In the genomic region with DNA sequence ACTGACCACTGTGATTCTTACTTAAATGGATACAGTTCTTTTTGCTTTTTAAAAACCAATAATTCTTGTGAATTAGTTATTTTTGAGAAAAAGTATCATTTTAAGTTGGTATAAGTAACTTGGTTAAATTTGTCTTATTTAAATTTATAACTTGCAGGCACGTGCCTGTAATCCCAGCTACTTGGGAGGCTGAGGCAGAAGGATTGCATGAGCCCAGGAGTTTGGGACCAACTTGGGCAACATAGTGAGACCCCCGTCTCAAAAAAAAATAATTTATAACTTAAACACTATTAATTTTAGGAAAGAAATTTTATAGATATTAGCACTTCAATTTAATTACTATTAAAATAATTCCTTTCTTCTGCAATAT, we compare ENCODE assay signal across 3 cellular contexts.
TF ChIP-seq lines count a peak whose summit lies in the region.

No MANE protein-coding gene starts in this region.

TF ChIP-seq in SK-N-SH, 30 proteins besides CTCF, POLR2A, EP300 and RAD21:
- TF ChIP-seq NFIC (IDR thresholded peaks at IDR 0.05; ENCODE audit: borderline replicate concordance) = no peak
- TF ChIP-seq EZH2phosphoT487 (IDR thresholded peaks at IDR 0.05; ENCODE audit: borderline replicate concordance, low read depth) = no peak
- no peak for TF ChIP-seq JUND (IDR thresholded peaks at IDR 0.05)
- no peak for TF ChIP-seq TEAD4 (IDR thresholded peaks at IDR 0.05; ENCODE audit: borderline replicate concordance, insufficient read depth)
- TF ChIP-seq, protein P1, sequence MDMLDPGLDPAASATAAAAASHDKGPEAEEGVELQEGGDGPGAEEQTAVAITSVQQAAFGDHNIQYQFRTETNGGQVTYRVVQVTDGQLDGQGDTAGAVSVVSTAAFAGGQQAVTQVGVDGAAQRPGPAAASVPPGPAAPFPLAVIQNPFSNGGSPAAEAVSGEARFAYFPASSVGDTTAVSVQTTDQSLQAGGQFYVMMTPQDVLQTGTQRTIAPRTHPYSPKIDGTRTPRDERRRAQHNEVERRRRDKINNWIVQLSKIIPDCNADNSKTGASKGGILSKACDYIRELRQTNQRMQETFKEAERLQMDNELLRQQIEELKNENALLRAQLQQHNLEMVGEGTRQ (IDR thresholded peaks at IDR 0.05; ENCODE audit: borderline replicate concordance, low read depth, low read length) = no peak
- TF ChIP-seq ELF1 (IDR thresholded peaks at IDR 0.05) = no peak
- no peak for TF ChIP-seq FOXM1 (IDR thresholded peaks at IDR 0.05; ENCODE audit: low read depth)
- TF ChIP-seq, protein P2, sequence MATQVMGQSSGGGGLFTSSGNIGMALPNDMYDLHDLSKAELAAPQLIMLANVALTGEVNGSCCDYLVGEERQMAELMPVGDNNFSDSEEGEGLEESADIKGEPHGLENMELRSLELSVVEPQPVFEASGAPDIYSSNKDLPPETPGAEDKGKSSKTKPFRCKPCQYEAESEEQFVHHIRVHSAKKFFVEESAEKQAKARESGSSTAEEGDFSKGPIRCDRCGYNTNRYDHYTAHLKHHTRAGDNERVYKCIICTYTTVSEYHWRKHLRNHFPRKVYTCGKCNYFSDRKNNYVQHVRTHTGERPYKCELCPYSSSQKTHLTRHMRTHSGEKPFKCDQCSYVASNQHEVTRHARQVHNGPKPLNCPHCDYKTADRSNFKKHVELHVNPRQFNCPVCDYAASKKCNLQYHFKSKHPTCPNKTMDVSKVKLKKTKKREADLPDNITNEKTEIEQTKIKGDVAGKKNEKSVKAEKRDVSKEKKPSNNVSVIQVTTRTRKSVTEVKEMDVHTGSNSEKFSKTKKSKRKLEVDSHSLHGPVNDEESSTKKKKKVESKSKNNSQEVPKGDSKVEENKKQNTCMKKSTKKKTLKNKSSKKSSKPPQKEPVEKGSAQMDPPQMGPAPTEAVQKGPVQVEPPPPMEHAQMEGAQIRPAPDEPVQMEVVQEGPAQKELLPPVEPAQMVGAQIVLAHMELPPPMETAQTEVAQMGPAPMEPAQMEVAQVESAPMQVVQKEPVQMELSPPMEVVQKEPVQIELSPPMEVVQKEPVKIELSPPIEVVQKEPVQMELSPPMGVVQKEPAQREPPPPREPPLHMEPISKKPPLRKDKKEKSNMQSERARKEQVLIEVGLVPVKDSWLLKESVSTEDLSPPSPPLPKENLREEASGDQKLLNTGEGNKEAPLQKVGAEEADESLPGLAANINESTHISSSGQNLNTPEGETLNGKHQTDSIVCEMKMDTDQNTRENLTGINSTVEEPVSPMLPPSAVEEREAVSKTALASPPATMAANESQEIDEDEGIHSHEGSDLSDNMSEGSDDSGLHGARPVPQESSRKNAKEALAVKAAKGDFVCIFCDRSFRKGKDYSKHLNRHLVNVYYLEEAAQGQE (IDR thresholded peaks at IDR 0.05; ENCODE audit: low read depth, low read length) = no peak
- no peak for TF ChIP-seq NRF1 (IDR thresholded peaks at IDR 0.05; ENCODE audit: low read depth, low read length)
- TF ChIP-seq, protein P3, sequence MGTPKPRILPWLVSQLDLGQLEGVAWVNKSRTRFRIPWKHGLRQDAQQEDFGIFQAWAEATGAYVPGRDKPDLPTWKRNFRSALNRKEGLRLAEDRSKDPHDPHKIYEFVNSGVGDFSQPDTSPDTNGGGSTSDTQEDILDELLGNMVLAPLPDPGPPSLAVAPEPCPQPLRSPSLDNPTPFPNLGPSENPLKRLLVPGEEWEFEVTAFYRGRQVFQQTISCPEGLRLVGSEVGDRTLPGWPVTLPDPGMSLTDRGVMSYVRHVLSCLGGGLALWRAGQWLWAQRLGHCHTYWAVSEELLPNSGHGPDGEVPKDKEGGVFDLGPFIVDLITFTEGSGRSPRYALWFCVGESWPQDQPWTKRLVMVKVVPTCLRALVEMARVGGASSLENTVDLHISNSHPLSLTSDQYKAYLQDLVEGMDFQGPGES (IDR thresholded peaks at IDR 0.05; ENCODE audit: low read depth, low read length) = no peak
- TF ChIP-seq MXI1 (IDR thresholded peaks at IDR 0.05; ENCODE audit: low read depth, low read length) = no peak
- no peak for TF ChIP-seq POLR2AphosphoS5 (IDR thresholded peaks at IDR 0.05; ENCODE audit: low read depth, low read length)
- no peak for TF ChIP-seq RFX5 (IDR thresholded peaks at IDR 0.05; ENCODE audit: low read length)
- no peak for TF ChIP-seq RXRA (IDR thresholded peaks at IDR 0.05; ENCODE audit: borderline replicate concordance, low read depth)
- no peak for TF ChIP-seq FOSL2 (IDR thresholded peaks at IDR 0.05; ENCODE audit: borderline replicate concordance, low read depth)

TF ChIP-seq in SK-N-SH treated with all-trans-retinoic acid at 6 μM for 48 hours, 23 proteins besides CTCF, POLR2A, EP300 and RAD21:
- TF ChIP-seq, protein P4, sequence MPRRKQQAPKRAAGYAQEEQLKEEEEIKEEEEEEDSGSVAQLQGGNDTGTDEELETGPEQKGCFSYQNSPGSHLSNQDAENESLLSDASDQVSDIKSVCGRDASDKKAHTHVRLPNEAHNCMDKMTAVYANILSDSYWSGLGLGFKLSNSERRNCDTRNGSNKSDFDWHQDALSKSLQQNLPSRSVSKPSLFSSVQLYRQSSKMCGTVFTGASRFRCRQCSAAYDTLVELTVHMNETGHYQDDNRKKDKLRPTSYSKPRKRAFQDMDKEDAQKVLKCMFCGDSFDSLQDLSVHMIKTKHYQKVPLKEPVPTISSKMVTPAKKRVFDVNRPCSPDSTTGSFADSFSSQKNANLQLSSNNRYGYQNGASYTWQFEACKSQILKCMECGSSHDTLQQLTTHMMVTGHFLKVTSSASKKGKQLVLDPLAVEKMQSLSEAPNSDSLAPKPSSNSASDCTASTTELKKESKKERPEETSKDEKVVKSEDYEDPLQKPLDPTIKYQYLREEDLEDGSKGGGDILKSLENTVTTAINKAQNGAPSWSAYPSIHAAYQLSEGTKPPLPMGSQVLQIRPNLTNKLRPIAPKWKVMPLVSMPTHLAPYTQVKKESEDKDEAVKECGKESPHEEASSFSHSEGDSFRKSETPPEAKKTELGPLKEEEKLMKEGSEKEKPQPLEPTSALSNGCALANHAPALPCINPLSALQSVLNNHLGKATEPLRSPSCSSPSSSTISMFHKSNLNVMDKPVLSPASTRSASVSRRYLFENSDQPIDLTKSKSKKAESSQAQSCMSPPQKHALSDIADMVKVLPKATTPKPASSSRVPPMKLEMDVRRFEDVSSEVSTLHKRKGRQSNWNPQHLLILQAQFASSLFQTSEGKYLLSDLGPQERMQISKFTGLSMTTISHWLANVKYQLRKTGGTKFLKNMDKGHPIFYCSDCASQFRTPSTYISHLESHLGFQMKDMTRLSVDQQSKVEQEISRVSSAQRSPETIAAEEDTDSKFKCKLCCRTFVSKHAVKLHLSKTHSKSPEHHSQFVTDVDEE (CRISPR knock-in tag; IDR thresholded peaks at IDR 0.05) = no peak
- no peak for TF ChIP-seq ZC3H10 (CRISPR knock-in tag; IDR thresholded peaks at IDR 0.05)
- no peak for TF ChIP-seq ZFP30 (CRISPR knock-in tag; IDR thresholded peaks at IDR 0.05)
- TF ChIP-seq TCF4 (CRISPR knock-in tag; IDR thresholded peaks at IDR 0.05; ENCODE audit: borderline replicate concordance) = no peak
- TF ChIP-seq ZNF565 (CRISPR knock-in tag; conservative IDR thresholded peaks at IDR 0.05; ENCODE audit: low read depth) = no peak
- no peak for TF ChIP-seq TOX (CRISPR knock-in tag; IDR thresholded peaks at IDR 0.05; ENCODE audit: borderline replicate concordance)
- TF ChIP-seq GLIS3 (CRISPR knock-in tag; IDR thresholded peaks at IDR 0.05) = no peak
- TF ChIP-seq ZNF70 (CRISPR knock-in tag; IDR thresholded peaks at IDR 0.05) = no peak
- no peak for TF ChIP-seq RARB (CRISPR knock-in tag; IDR thresholded peaks at IDR 0.05)
- TF ChIP-seq ARNTL (CRISPR knock-in tag; IDR thresholded peaks at IDR 0.05; ENCODE audit: borderline replicate concordance, low read depth) = no peak
- no peak for TF ChIP-seq PPARA (CRISPR knock-in tag; IDR thresholded peaks at IDR 0.05; ENCODE audit: borderline replicate concordance)
- no peak for TF ChIP-seq ZFP3 (CRISPR knock-in tag; IDR thresholded peaks at IDR 0.05)
- no peak for TF ChIP-seq ESRRG (CRISPR knock-in tag; IDR thresholded peaks at IDR 0.05)
- TF ChIP-seq ISL1 (CRISPR knock-in tag; IDR thresholded peaks at IDR 0.05) = no peak
TF ChIP-seq in SK-N-SH treated with all-trans-retinoic acid at 6 μM for 48 hours: peak in this region for 0.

TF ChIP-seq in liver, 16 proteins besides CTCF, POLR2A, EP300 and RAD21:
- TF ChIP-seq HNF4G (IDR thresholded peaks at IDR 0.05) = no peak
- no peak for TF ChIP-seq GABPA (IDR thresholded peaks at IDR 0.05 in 1 of 2, conservative IDR thresholded peaks at IDR 0.05 in 1 of 2)
- TF ChIP-seq JUND (IDR thresholded peaks at IDR 0.05) = no peak
- no peak for TF ChIP-seq HNF4A (conservative IDR thresholded peaks at IDR 0.05)
- TF ChIP-seq SP1 (IDR thresholded peaks at IDR 0.05) = no peak
